32 cellular contexts compared by ENCODE assay signal in genomic region chr13:29975287-29975686, GRCh38.
"Had no signal": no experiment of that assay in that cellular context is flagged by ENCODE, and none has a peak within 500 bp of the region (broad histone marks: within the 10 kb centered on the region; RNA-seq: fewer than 3 reads in every experiment).

No MANE protein-coding gene starts in this region.

- H3K36me3 ChIP-seq: adrenal gland, brain microvascular endothelial cell, breast epithelium had no signal

- H3K4me3 Mint-ChIP-seq: activated B cell treated with CpG ODN at 0.5 μM for 24 hours; activated CD4-positive, alpha-beta memory T cell treated with anti-CD3 and anti-CD28 coated beads for 36 hours; activated CD4-positive, alpha-beta T cell treated with anti-CD3 and anti-CD28 coated beads, Interleukin-2, amount 10 ng/mL, durations not matched to agents 24 days and 14 days; activated CD8-positive, alpha-beta T cell treated with anti-CD3 and anti-CD28 coated beads for 36 hours; activated naive CD4-positive, alpha-beta T cell treated with anti-CD3 and anti-CD28 coated beads for 36 hours; activated naive CD8-positive, alpha-beta T cell treated with anti-CD3 and anti-CD28 coated beads for 36 hours; activated T-cell treated with anti-CD3 and anti-CD28 coated beads, Interleukin-2, amount 50 U/mL, for 4 hours; activated T-cell treated with anti-CD3 and anti-CD28 coated beads, Interleukin-2, amount 50 U/mL, for 72 hours; activated T-helper 1 cell treated with anti-CD3 and anti-CD28 coated beads, Interleukin-12 subunit alpha, Interleukin-12 subunit beta, Interleukin-2, Interleukin-4 antibody, amounts not matched to agents 30 ng/mL and 10 ng/mL and 1 ng/mL, durations not matched to agents 14 hours and 24 hours and 36 hours; activated T-helper 17 cell treated with anti-CD3 and anti-CD28 coated beads, Interleukin-2, amount 50 U/mL, for 72 hours; T-cell; T-helper 17 cell had no signal

- ATAC-seq: activated CD8-positive, alpha-beta T cell treated with anti-CD3 and anti-CD28 coated beads for 36 hours; activated naive CD4-positive, alpha-beta T cell treated with anti-CD3 and anti-CD28 coated beads, Interleukin-2, amount 50 U/mL, for 72 hours; activated T-cell treated with anti-CD3 and anti-CD28 coated beads, Interleukin-2, amount 50 U/mL, for 4 hours; activated T-cell treated with anti-CD3 and anti-CD28 coated beads, Interleukin-2, amount 50 U/mL, for 72 hours; activated T-helper 17 cell treated with anti-CD3 and anti-CD28 coated beads, Interleukin-2, amount 50 U/mL, for 72 hours; body of pancreas; T-cell; T-helper 17 cell had no signal

- H3K9me3 ChIP-seq: adrenal gland, body of pancreas, breast epithelium had no signal

- H3K27ac ChIP-seq: adrenal gland, body of pancreas, brain microvascular endothelial cell, breast epithelium, VCaP had no signal

- H3K4me3 ChIP-seq: adrenal gland, body of pancreas, breast epithelium had no signal

- H3K36me3 Mint-ChIP-seq: activated CD4-positive, alpha-beta memory T cell treated with anti-CD3 and anti-CD28 coated beads for 36 hours; activated naive CD4-positive, alpha-beta T cell treated with anti-CD3 and anti-CD28 coated beads, Interleukin-2, amount 50 U/mL, for 72 hours; activated naive CD8-positive, alpha-beta T cell treated with anti-CD3 and anti-CD28 coated beads for 36 hours; T-cell had no signal

- H3K9me3 Mint-ChIP-seq: activated B cell treated with CpG ODN at 0.5 μM for 24 hours; activated CD4-positive, alpha-beta memory T cell treated with anti-CD3 and anti-CD28 coated beads for 36 hours; activated CD8-positive, alpha-beta T cell treated with anti-CD3 and anti-CD28 coated beads for 36 hours; activated naive CD4-positive, alpha-beta T cell treated with anti-CD3 and anti-CD28 coated beads for 36 hours; activated naive CD8-positive, alpha-beta T cell treated with anti-CD3 and anti-CD28 coated beads for 36 hours; activated T-cell treated with anti-CD3 and anti-CD28 coated beads, Interleukin-2, amount 50 U/mL, for 4 hours; activated T-cell treated with anti-CD3 and anti-CD28 coated beads, Interleukin-2, amount 50 U/mL, for 72 hours; activated T-helper 1 cell treated with anti-CD3 and anti-CD28 coated beads, Interleukin-12 subunit alpha, Interleukin-12 subunit beta, Interleukin-2, Interleukin-4 antibody, amounts not matched to agents 30 ng/mL and 10 ng/mL and 1 ng/mL, durations not matched to agents 14 hours and 24 hours and 36 hours; activated T-helper 17 cell treated with anti-CD3 and anti-CD28 coated beads, Interleukin-2, amount 50 U/mL, for 72 hours had no signal

- H3K4me1 Mint-ChIP-seq: activated B cell treated with CpG ODN at 0.5 μM for 24 hours; activated T-helper 17 cell treated with anti-CD3 and anti-CD28 coated beads, Interleukin-2, amount 50 U/mL, for 72 hours had no signal

- H3K27me3 ChIP-seq: adrenal gland, body of pancreas, brain microvascular endothelial cell, breast epithelium had no signal

- H3K27ac Mint-ChIP-seq: activated B cell treated with CpG ODN at 0.5 μM for 24 hours; activated CD4-positive, alpha-beta memory T cell treated with anti-CD3 and anti-CD28 coated beads for 36 hours; activated CD4-positive, alpha-beta T cell treated with anti-CD3 and anti-CD28 coated beads, Interleukin-2, amount 10 ng/mL, durations not matched to agents 24 days and 14 days; activated CD8-positive, alpha-beta T cell treated with anti-CD3 and anti-CD28 coated beads for 36 hours; activated naive CD4-positive, alpha-beta T cell treated with anti-CD3 and anti-CD28 coated beads for 36 hours; activated naive CD4-positive, alpha-beta T cell treated with anti-CD3 and anti-CD28 coated beads, Interleukin-2, amount 50 U/mL, for 72 hours; activated naive CD8-positive, alpha-beta T cell treated with anti-CD3 and anti-CD28 coated beads for 36 hours; activated T-cell treated with anti-CD3 and anti-CD28 coated beads, Interleukin-2, amount 50 U/mL, for 72 hours; activated T-helper 1 cell treated with anti-CD3 and anti-CD28 coated beads, Interleukin-12 subunit alpha, Interleukin-12 subunit beta, Interleukin-2, Interleukin-4 antibody, amounts not matched to agents 30 ng/mL and 10 ng/mL and 1 ng/mL, durations not matched to agents 14 hours and 24 hours and 36 hours; activated T-helper 17 cell treated with anti-CD3 and anti-CD28 coated beads, Interleukin-2, amount 50 U/mL, for 72 hours; T-cell; T-helper 17 cell had no signal

- H3K27me3 Mint-ChIP-seq: activated CD4-positive, alpha-beta memory T cell treated with anti-CD3 and anti-CD28 coated beads for 36 hours; activated CD8-positive, alpha-beta T cell treated with anti-CD3 and anti-CD28 coated beads for 36 hours; activated naive CD8-positive, alpha-beta T cell treated with anti-CD3 and anti-CD28 coated beads for 36 hours; activated T-helper 17 cell treated with anti-CD3 and anti-CD28 coated beads, Interleukin-2, amount 50 U/mL, for 72 hours; T-cell; T-helper 17 cell had no signal

- H3K4me1 ChIP-seq: adrenal gland, body of pancreas, breast epithelium had no signal

- DNase-seq: activated B cell treated with CpG ODN at 0.5 μM for 24 hours; activated CD4-positive, alpha-beta memory T cell treated with anti-CD3 and anti-CD28 coated beads for 36 hours; activated CD4-positive, alpha-beta T cell treated with anti-CD3 and anti-CD28 coated beads for 4 hours; activated CD4-positive, alpha-beta T cell treated with anti-CD3 and anti-CD28 coated beads, Interleukin-2, amount 10 ng/mL, durations not matched to agents 24 days and 14 days; activated CD4-positive, alpha-beta T cell treated with anti-CD3 and anti-CD28 coated beads, Interleukin-2, amount 50 U/mL, for 1 hour; activated CD4-positive, alpha-beta T cell treated with anti-CD3 and anti-CD28 coated beads, Interleukin-2, amount 50 U/mL, for 4 hours; activated CD4-positive, CD25-positive, alpha-beta regulatory T cell treated with anti-CD3 and anti-CD28 coated beads, Interleukin-2, amount 50 U/mL, for 72 hours; activated CD8-positive, alpha-beta T cell treated with anti-CD3 and anti-CD28 coated beads for 36 hours; activated effector memory CD4-positive, alpha-beta T cell treated with anti-CD3 and anti-CD28 coated beads, Interleukin-2, amount 50 U/mL, for 16 hours; activated gamma-delta T cell treated with Interleukin-2 at 50 U/mL for 16 hours; activated naive CD4-positive, alpha-beta T cell; activated naive CD4-positive, alpha-beta T cell treated with anti-CD3 and anti-CD28 coated beads for 36 hours; activated naive CD4-positive, alpha-beta T cell treated with anti-CD3 and anti-CD28 coated beads, Interleukin-2, amount 50 U/mL, for 16 hours; activated naive CD8-positive, alpha-beta T cell treated with anti-CD3 and anti-CD28 coated beads for 36 hours; activated T-cell treated with anti-CD3 and anti-CD28 coated beads for 4 hours; activated T-cell treated with anti-CD3 and anti-CD28 coated beads, Interleukin-2, amount 50 U/mL, for 1 hour; activated T-cell treated with anti-CD3 and anti-CD28 coated beads, Interleukin-2, amount 50 U/mL, for 4 hours; activated T-cell treated with anti-CD3 and anti-CD28 coated beads, Interleukin-2, amount 50 U/mL, for 72 hours; adrenal gland; amniotic stem cell; aorta; body of pancreas; brain microvascular endothelial cell; central memory CD4-positive, alpha-beta T cell; T-cell; T-helper 17 cell; T-helper 9 cell had no signal
